1 cellular context compared by ENCODE assay signal in the genomic region with DNA sequence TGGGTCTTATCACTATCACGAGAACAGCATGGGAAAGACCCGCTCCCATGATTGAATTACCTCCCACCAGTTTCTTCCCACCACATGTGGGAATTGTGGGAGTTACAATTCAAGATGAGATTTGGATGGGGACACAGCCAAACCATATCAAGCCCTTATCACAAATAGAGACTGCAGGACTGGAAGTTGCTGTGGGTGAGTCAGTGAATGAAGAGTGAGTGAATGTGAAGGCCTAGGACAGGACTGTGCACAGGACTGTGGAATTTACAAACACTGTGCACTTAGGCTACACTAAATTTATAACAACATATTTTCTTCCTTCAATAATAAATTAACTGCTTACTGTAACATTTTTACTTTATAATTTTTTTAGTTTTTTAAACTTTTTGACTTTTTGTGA.
TF ChIP-seq lines count a peak whose summit lies in the region.

No MANE protein-coding gene starts in this region.

TF ChIP-seq in GM12878, 131 proteins besides CTCF, POLR2A, EP300 and RAD21 (continued from another document):
- TF ChIP-seq, protein P1, sequence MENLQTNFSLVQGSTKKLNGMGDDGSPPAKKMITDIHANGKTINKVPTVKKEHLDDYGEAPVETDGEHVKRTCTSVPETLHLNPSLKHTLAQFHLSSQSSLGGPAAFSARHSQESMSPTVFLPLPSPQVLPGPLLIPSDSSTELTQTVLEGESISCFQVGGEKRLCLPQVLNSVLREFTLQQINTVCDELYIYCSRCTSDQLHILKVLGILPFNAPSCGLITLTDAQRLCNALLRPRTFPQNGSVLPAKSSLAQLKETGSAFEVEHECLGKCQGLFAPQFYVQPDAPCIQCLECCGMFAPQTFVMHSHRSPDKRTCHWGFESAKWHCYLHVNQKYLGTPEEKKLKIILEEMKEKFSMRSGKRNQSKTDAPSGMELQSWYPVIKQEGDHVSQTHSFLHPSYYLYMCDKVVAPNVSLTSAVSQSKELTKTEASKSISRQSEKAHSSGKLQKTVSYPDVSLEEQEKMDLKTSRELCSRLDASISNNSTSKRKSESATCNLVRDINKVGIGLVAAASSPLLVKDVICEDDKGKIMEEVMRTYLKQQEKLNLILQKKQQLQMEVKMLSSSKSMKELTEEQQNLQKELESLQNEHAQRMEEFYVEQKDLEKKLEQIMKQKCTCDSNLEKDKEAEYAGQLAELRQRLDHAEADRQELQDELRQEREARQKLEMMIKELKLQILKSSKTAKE (IDR thresholded peaks at IDR 0.05; ENCODE audit: low read depth, poor library complexity, severe bottlenecking) = no peak
